ENCODE assay signal across 1 cellular context in genomic region chr10:110534571-110534970, GRCh38.
TF ChIP-seq lines count a peak whose summit lies in the region.

No MANE protein-coding gene starts in this region.

TF ChIP-seq in IMR-90, 13 proteins besides CTCF, POLR2A, EP300 and RAD21:
- no peak for TF ChIP-seq MXI1 (IDR thresholded peaks at IDR 0.05; ENCODE audit: borderline replicate concordance, low read depth, low read length)
- TF ChIP-seq, protein P1, sequence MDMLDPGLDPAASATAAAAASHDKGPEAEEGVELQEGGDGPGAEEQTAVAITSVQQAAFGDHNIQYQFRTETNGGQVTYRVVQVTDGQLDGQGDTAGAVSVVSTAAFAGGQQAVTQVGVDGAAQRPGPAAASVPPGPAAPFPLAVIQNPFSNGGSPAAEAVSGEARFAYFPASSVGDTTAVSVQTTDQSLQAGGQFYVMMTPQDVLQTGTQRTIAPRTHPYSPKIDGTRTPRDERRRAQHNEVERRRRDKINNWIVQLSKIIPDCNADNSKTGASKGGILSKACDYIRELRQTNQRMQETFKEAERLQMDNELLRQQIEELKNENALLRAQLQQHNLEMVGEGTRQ (IDR thresholded peaks at IDR 0.05; ENCODE audit: low read depth, low read length), result no peak
- TF ChIP-seq BHLHE40 (IDR thresholded peaks at IDR 0.05; ENCODE audit: low read depth, low read length), result no peak
- no peak for TF ChIP-seq CHD1 (IDR thresholded peaks at IDR 0.05; ENCODE audit: low read depth, low read length)
- no peak for TF ChIP-seq RFX5 (IDR thresholded peaks at IDR 0.05; ENCODE audit: low read depth, low read length)
- no peak for TF ChIP-seq SMC3 (IDR thresholded peaks at IDR 0.05; ENCODE audit: low read depth, low read length)
- TF ChIP-seq CEBPB (IDR thresholded peaks at IDR 0.05; ENCODE audit: low read depth, low read length), result no peak
